In the genomic region with DNA sequence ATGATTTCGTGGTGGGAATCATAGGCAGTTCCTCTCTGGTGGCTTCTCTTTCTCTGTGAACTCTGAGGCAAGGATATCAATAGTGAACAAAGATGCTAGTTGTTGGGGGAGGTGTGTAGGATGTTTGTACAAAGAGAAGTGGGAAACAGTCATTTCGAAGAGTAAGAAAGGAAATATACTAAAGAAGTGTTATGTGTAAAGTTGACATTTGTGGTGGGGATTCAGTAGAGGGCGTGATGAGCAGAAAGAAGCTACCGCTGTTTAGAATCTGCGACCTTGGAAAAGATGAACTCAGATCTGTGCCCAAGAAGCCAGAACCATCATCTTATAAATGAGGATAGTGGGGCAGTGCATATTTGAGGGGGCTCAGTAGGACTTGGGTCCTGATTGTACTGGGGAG, we compare ENCODE assay signal across 1 cellular context.
TF ChIP-seq lines count a peak whose summit lies in the region.

No MANE protein-coding gene starts in this region.

TF ChIP-seq in GM23338, 12 proteins besides CTCF, POLR2A, EP300 and RAD21 (continued from another document):
- TF ChIP-seq STAT1 (IDR thresholded peaks at IDR 0.05; ENCODE audit: unreplicated experiment) = no peak
- no peak for TF ChIP-seq ZNF331 (CRISPR knock-in tag; IDR thresholded peaks at IDR 0.05; ENCODE audit: low read depth)
